Comparison of ENCODE assay signal across 33 cellular contexts in the genomic region with DNA sequence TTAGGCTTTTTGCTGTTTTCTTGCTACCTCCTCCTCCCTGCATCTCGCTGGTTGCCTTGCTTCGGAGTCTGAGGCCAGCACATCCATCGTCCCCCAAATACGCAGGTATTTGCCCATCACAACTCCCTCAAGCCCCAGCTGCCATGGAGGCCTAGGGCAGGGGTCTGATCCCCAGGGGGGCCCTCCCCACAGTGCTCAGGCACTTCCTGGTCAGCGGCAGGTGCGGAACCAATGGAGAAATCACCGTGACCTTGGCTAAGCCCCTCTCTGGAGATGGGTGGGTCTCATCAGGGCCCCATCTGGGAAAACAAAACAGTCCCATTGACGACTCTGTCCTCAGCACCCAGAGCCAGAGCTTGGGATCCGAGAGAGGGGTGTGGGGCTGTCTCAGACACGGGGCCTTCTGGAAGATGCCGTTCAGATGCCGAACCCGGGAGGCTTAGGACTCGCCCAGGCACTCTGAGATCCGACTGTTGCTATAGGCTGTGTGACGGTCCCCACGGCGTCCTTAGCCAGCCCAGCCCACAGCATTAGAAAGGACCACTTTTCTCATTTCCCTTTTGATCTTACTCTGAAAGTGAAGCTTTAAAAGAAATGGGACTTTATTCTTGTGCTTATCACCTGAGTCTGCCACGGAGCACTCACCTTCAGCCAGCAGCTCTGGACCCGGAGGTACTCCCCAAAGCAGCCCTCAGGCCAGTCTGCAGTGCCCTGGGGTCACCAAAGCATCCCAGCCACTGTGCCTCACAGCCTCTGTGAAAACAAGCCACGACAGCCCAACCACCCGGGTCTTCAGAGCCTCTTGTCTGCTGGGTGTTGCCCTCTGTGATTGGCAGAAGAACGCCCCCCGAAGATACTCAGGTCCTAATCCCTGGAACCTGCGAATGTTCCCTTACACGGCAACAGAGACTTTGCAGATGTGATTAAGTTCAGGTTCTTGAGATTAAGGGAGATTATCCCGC. TPM values are rescaled to one million over a fixed set of nuclear protein-coding genes. Genes with fewer than 3 reads are reported as not detected.
"Had no signal": no experiment of that assay in that cellular context is flagged by ENCODE, and none has a peak within 500 bp of the region (broad histone marks: within the 10 kb centered on the region; RNA-seq: fewer than 3 reads in every experiment).

No MANE protein-coding gene starts in this region.

- H3K9me3 ChIP-seq: gastroesophageal sphincter, right lobe of liver, thoracic aorta had no signal

- H3K27ac ChIP-seq: brain microvascular endothelial cell, gastroesophageal sphincter, right lobe of liver, skin epidermis, thoracic aorta had no signal

- H3K36me3 Mint-ChIP-seq: naive thymus-derived CD4-positive, alpha-beta T cell; stimulated activated effector memory CD8-positive, alpha-beta T cell treated with anti-CD3 and anti-CD28 coated beads, Interleukin-12 subunit alpha, Interleukin-12 subunit beta, amount 100 ng/mL, for 72 hours had no signal

- H3K4me3 ChIP-seq: gastroesophageal sphincter, right lobe of liver, skin epidermis, thoracic aorta had no signal

- H3K27me3 ChIP-seq: right lobe of liver had no signal

- H3K36me3 ChIP-seq: brain microvascular endothelial cell, gastroesophageal sphincter, right lobe of liver, thoracic aorta had no signal

- H3K4me1 ChIP-seq: gastroesophageal sphincter, right lobe of liver had no signal

- H3K27ac Mint-ChIP-seq: activated T-helper 1 cell treated with anti-CD3 and anti-CD28 coated beads, Interleukin-12 subunit alpha, Interleukin-12 subunit beta, Interleukin-2, Interleukin-4 antibody, amounts not matched to agents 30 ng/mL and 10 ng/mL and 1 ng/mL, durations not matched to agents 14 hours and 24 hours and 36 hours; naive thymus-derived CD4-positive, alpha-beta T cell; stimulated activated effector memory CD8-positive, alpha-beta T cell treated with anti-CD3 and anti-CD28 coated beads, Interleukin-12 subunit alpha, Interleukin-12 subunit beta, amount 100 ng/mL, for 72 hours; stimulated activated naive CD8-positive, alpha-beta T cell treated with anti-CD3 and anti-CD28 coated beads, Interleukin-15, Interleukin-2, amounts not matched to agents 100 ng/mL and 50 ng/mL, for 24 hours; T-helper 2 cell treated with Interferon-gamma antibody and Interleukin-4, amounts not matched to agents 5 μg/mL and 100 μg/mL, for 36 hours had no signal

- H3K4me1 Mint-ChIP-seq: naive thymus-derived CD4-positive, alpha-beta T cell; stimulated activated effector memory CD8-positive, alpha-beta T cell treated with anti-CD3 and anti-CD28 coated beads, Interleukin-12 subunit alpha, Interleukin-12 subunit beta, amount 100 ng/mL, for 72 hours had no signal

- DNase-seq: activated CD4-positive, alpha-beta T cell treated with anti-CD3 and anti-CD28 coated beads for 4 hours; activated CD4-positive, alpha-beta T cell treated with anti-CD3 and anti-CD28 coated beads, Interleukin-2, amount 50 U/mL, for 48 hours; activated CD4-positive, CD25-positive, alpha-beta regulatory T cell; activated CD8-positive, alpha-beta memory T cell treated with anti-CD3 and anti-CD28 coated beads for 24 hours; activated gamma-delta T cell treated with Interleukin-2 at 50 U/mL for 16 hours; activated naive CD4-positive, alpha-beta T cell treated with anti-CD3 and anti-CD28 coated beads, Interleukin-2, amount 50 U/mL, for 16 hours; amniotic stem cell; brain microvascular endothelial cell; hippocampal formation; left colon; midbrain; naive thymus-derived CD4-positive, alpha-beta T cell; right lobe of liver; stimulated activated CD4-positive, alpha-beta T cell treated with anti-CD3 and anti-CD28 coated beads, Interleukin-4, amount 100 ng/mL, for 24 hours; T-helper 1 cell; trophoblast cell had no signal

- H3K4me3 Mint-ChIP-seq: activated T-helper 1 cell treated with anti-CD3 and anti-CD28 coated beads, Interleukin-12 subunit alpha, Interleukin-12 subunit beta, Interleukin-2, Interleukin-4 antibody, amounts not matched to agents 30 ng/mL and 10 ng/mL and 1 ng/mL, durations not matched to agents 14 hours and 24 hours and 36 hours; naive thymus-derived CD4-positive, alpha-beta T cell; stimulated activated effector memory CD8-positive, alpha-beta T cell treated with anti-CD3 and anti-CD28 coated beads, Interleukin-12 subunit alpha, Interleukin-12 subunit beta, amount 100 ng/mL, for 72 hours; stimulated activated naive CD8-positive, alpha-beta T cell treated with anti-CD3 and anti-CD28 coated beads, Interleukin-15, Interleukin-2, amounts not matched to agents 100 ng/mL and 50 ng/mL, for 24 hours; T-helper 2 cell treated with Interferon-gamma antibody and Interleukin-4, amounts not matched to agents 5 μg/mL and 100 μg/mL, for 36 hours had no signal

- H3K9me3 Mint-ChIP-seq: activated T-helper 1 cell treated with anti-CD3 and anti-CD28 coated beads, Interleukin-12 subunit alpha, Interleukin-12 subunit beta, Interleukin-2, Interleukin-4 antibody, amounts not matched to agents 30 ng/mL and 10 ng/mL and 1 ng/mL, durations not matched to agents 14 hours and 24 hours and 36 hours; naive thymus-derived CD4-positive, alpha-beta T cell; stimulated activated effector memory CD8-positive, alpha-beta T cell treated with anti-CD3 and anti-CD28 coated beads, Interleukin-12 subunit alpha, Interleukin-12 subunit beta, amount 100 ng/mL, for 72 hours; stimulated activated naive CD8-positive, alpha-beta T cell treated with anti-CD3 and anti-CD28 coated beads, Interleukin-15, Interleukin-2, amounts not matched to agents 100 ng/mL and 50 ng/mL, for 24 hours; T-helper 2 cell treated with Interferon-gamma antibody and Interleukin-4, amounts not matched to agents 5 μg/mL and 100 μg/mL, for 36 hours had no signal

RNA-seq across cellular contexts. Expression of a gene that starts 25.9 kb away (rescaled TPM):
- total RNA-seq: activated T-helper 1 cell treated with anti-CD3 and anti-CD28 coated beads, Interleukin-12 subunit alpha, Interleukin-12 subunit beta, Interleukin-2, Interleukin-4 antibody, amounts not matched to agents 30 ng/mL and 10 ng/mL and 1 ng/mL, durations not matched to agents 14 hours and 24 hours and 36 hours; astrocyte; cardiac septum; endothelial cell of umbilical vein; fibroblast of lung; fibroblast of villous mesenchyme; gastroesophageal sphincter; naive thymus-derived CD4-positive, alpha-beta T cell; osteoblast; renal cortical epithelial cell; subcutaneous adipose tissue; thoracic aorta had no signal
- polyA plus RNA-seq: endothelial cell of umbilical vein; esophagus; fibroblast of lung; keratinocyte; naive thymus-derived CD4-positive, alpha-beta T cell had no signal
